ENCODE assay signal across 29 cellular contexts in genomic region chr7:81404669-81405068, GRCh38.
"Had no signal": no experiment of that assay in that cellular context is flagged by ENCODE, and none has a peak within 500 bp of the region (broad histone marks: within the 10 kb centered on the region; RNA-seq: fewer than 3 reads in every experiment).

No MANE protein-coding gene starts in this region.

- DNase-seq: activated CD4-positive, alpha-beta memory T cell treated with anti-CD3 and anti-CD28 coated beads, Interleukin-2, amount 10 ng/mL, durations not matched to agents 7 days and 5 days; activated CD4-positive, alpha-beta T cell treated with anti-CD3 and anti-CD28 coated beads for 1 hour; activated CD4-positive, alpha-beta T cell treated with anti-CD3 and anti-CD28 coated beads for 4 hours; activated CD4-positive, alpha-beta T cell treated with anti-CD3 and anti-CD28 coated beads, Interleukin-2, amount 10 ng/mL, durations not matched to agents 7 days and 5 days; activated CD4-positive, alpha-beta T cell treated with anti-CD3 and anti-CD28 coated beads, Interleukin-2, amount 50 U/mL, for 4 hours; activated CD8-positive, alpha-beta memory T cell treated with anti-CD3 and anti-CD28 coated beads, Interleukin-2, amount 50 U/mL, for 48 hours; activated effector memory CD4-positive, alpha-beta T cell treated with Interleukin-2 at 50 U/mL for 16 hours; activated gamma-delta T cell treated with Interleukin-2 at 50 U/mL for 16 hours; activated naive CD4-positive, alpha-beta T cell treated with anti-CD3 and anti-CD28 coated beads, Interleukin-2, amount 50 U/mL, for 16 hours; activated naive CD4-positive, alpha-beta T cell treated with Interleukin-2 at 50 U/mL for 16 hours; activated T-cell treated with anti-CD3 and anti-CD28 coated beads for 4 hours; activated T-cell treated with anti-CD3 and anti-CD28 coated beads, Interleukin-2, amount 50 U/mL, for 4 hours; amygdala; aorta; body of pancreas; caudate nucleus; cortex of kidney; dermis blood vessel endothelial cell; effector CD4-positive, alpha-beta T cell; effector memory CD8-positive, alpha-beta T cell; erythroblast; foreskin keratinocyte; gastrocnemius medialis; glutamatergic neuron; heart left ventricle; T-helper 2 cell had no signal

- H3K4me3 ChIP-seq: body of pancreas, esophagus muscularis mucosa, gastrocnemius medialis, heart left ventricle had no signal

- H3K27ac Mint-ChIP-seq: activated CD4-positive, alpha-beta memory T cell treated with anti-CD3 and anti-CD28 coated beads, Interleukin-2, amount 10 ng/mL, durations not matched to agents 7 days and 5 days; activated naive CD8-positive, alpha-beta T cell; activated T-helper 17 cell treated with anti-CD3 and anti-CD28 coated beads, Interleukin-2, amount 50 U/mL, for 72 hours; effector memory CD8-positive, alpha-beta T cell had no signal

- H3K36me3 ChIP-seq: esophagus muscularis mucosa, gastrocnemius medialis, heart left ventricle had no signal

- H3K36me3 Mint-ChIP-seq: activated naive CD8-positive, alpha-beta T cell had no signal

- H3K27me3 ChIP-seq: body of pancreas, esophagus muscularis mucosa, foreskin keratinocyte, gastrocnemius medialis, heart left ventricle had no signal

- H3K4me1 ChIP-seq: body of pancreas, esophagus muscularis mucosa, foreskin keratinocyte, gastrocnemius medialis, heart left ventricle had no signal

- H3K4me3 Mint-ChIP-seq: activated CD4-positive, alpha-beta memory T cell treated with anti-CD3 and anti-CD28 coated beads, Interleukin-2, amount 10 ng/mL, durations not matched to agents 7 days and 5 days; activated CD4-positive, alpha-beta T cell treated with anti-CD3 and anti-CD28 coated beads, Interleukin-2, amount 10 ng/mL, durations not matched to agents 7 days and 5 days; activated naive CD8-positive, alpha-beta T cell; activated T-cell treated with anti-CD3 and anti-CD28 coated beads, Interleukin-2, amount 50 U/mL, for 4 hours; activated T-helper 17 cell treated with anti-CD3 and anti-CD28 coated beads, Interleukin-2, amount 50 U/mL, for 72 hours; effector memory CD8-positive, alpha-beta T cell had no signal

- ATAC-seq: activated T-cell treated with anti-CD3 and anti-CD28 coated beads, Interleukin-2, amount 50 U/mL, for 4 hours; activated T-helper 17 cell treated with anti-CD3 and anti-CD28 coated beads, Interleukin-2, amount 50 U/mL, for 72 hours; body of pancreas; effector memory CD8-positive, alpha-beta T cell; foreskin keratinocyte; gastrocnemius medialis; heart left ventricle had no signal

- H3K27me3 Mint-ChIP-seq: activated CD4-positive, alpha-beta memory T cell treated with anti-CD3 and anti-CD28 coated beads, Interleukin-2, amount 10 ng/mL, durations not matched to agents 7 days and 5 days; activated CD4-positive, alpha-beta T cell treated with anti-CD3 and anti-CD28 coated beads, Interleukin-2, amount 10 ng/mL, durations not matched to agents 7 days and 5 days; activated naive CD8-positive, alpha-beta T cell; activated T-helper 17 cell treated with anti-CD3 and anti-CD28 coated beads, Interleukin-2, amount 50 U/mL, for 72 hours; effector memory CD8-positive, alpha-beta T cell had no signal

- H3K9me3 ChIP-seq: body of pancreas, esophagus muscularis mucosa, gastrocnemius medialis, heart left ventricle had no signal

- H3K27ac ChIP-seq: body of pancreas, esophagus muscularis mucosa, foreskin keratinocyte, gastrocnemius medialis, heart left ventricle had no signal

- H3K4me1 Mint-ChIP-seq: activated CD4-positive, alpha-beta memory T cell treated with anti-CD3 and anti-CD28 coated beads, Interleukin-2, amount 10 ng/mL, durations not matched to agents 7 days and 5 days; activated CD4-positive, alpha-beta T cell treated with anti-CD3 and anti-CD28 coated beads, Interleukin-2, amount 10 ng/mL, durations not matched to agents 7 days and 5 days; activated T-helper 17 cell treated with anti-CD3 and anti-CD28 coated beads, Interleukin-2, amount 50 U/mL, for 72 hours had no signal

- H3K9me3 Mint-ChIP-seq: activated CD4-positive, alpha-beta T cell treated with anti-CD3 and anti-CD28 coated beads, Interleukin-2, amount 10 ng/mL, durations not matched to agents 7 days and 5 days had no signal
